Comparison of ENCODE assay signal across 31 cellular contexts in genomic region chr10:87763086-87763861, GRCh38. TPM values are rescaled to one million over a fixed set of nuclear protein-coding genes. Genes with fewer than 3 reads are reported as not detected.
DNase-seq lines count a peak whose midpoint lies in the region; ATAC-seq, FAIRE-seq and TF ChIP-seq lines count a peak whose summit lies in the region.
"Had no signal": no experiment of that assay in that cellular context is flagged by ENCODE, and none has a peak within 500 bp of the region (broad histone marks: within the 10 kb centered on the region; RNA-seq: fewer than 3 reads in every experiment).

No MANE protein-coding gene starts in this region.

- H3K4me3 ChIP-seq in right lobe of liver (no peak overlapping the region), upper lobe of right lung (no peak overlapping the region), BE2C (ENCODE audit: low read depth, low read length) (no peak overlapping the region)
- H3K4me3 ChIP-seq: adrenal gland, dorsolateral prefrontal cortex, heart left ventricle, lower lobe of right lung had no signal

- ATAC-seq in right lobe of liver: peak in 3 of 4 donors; percentile 33 to 62 (median 61)
- no peak for ATAC-seq in upper lobe of right lung
- ATAC-seq: heart left ventricle, lower lobe of right lung had no signal

- no peak for TF ChIP-seq CTCF in right lobe of liver (IDR thresholded peaks at IDR 0.05)
- TF ChIP-seq CTCF in upper lobe of right lung (IDR thresholded peaks at IDR 0.05): no peak
- no peak for TF ChIP-seq CTCF in BE2C (IDR thresholded peaks at IDR 0.05; ENCODE audit: low read depth, low read length)

- FAIRE-seq in GM12892 (lab: Jason Lieb, UNC): peak; percentile 46
- FAIRE-seq: G401.6, RCC 7860 had no signal

- H3K27ac ChIP-seq in right lobe of liver (peak overlapping the region in 1 of 3 donors; percentile 33), upper lobe of right lung (no peak overlapping the region)
- H3K27ac ChIP-seq: adrenal gland, dorsolateral prefrontal cortex, heart left ventricle, lower lobe of right lung had no signal

- no peaks in the 10 kb centered on the region for H3K27me3 Mint-ChIP-seq in activated CD4-positive, alpha-beta memory T cell treated with anti-CD3 and anti-CD28 coated beads for 36 hours
- no peaks in the 10 kb centered on the region for H3K27me3 Mint-ChIP-seq in activated CD4-positive, alpha-beta memory T cell treated with anti-CD3 and anti-CD28 coated beads, Interleukin-2, amount 10 ng/mL, durations not matched to agents 7 days and 5 days

- POLR2A ChIA-PET in activated CD4-positive, alpha-beta memory T cell treated with anti-CD3 and anti-CD28 coated beads for 36 hours (lab: Charles Lee): interaction anchor here (0.7 kb wide), 1 partner anchor 21 kb away, joined by 4 read pairs; no protein-coding TSS in a partner anchor
- POLR2A ChIA-PET in activated CD4-positive, alpha-beta memory T cell treated with anti-CD3 and anti-CD28 coated beads, Interleukin-2, amount 10 ng/mL, durations not matched to agents 7 days and 5 days (lab: Charles Lee): no interaction called here

- H3K36me3 ChIP-seq in right lobe of liver (peaks cover 0 to 8% (median 0%) of the 10 kb centered on the region in 4 donors), upper lobe of right lung (peaks cover 18% of the 10 kb centered on the region), BE2C (peaks cover 8% of the 10 kb centered on the region)

- H3K9me3 ChIP-seq in right lobe of liver: no peaks in the 10 kb centered on the region
- no peaks in the 10 kb centered on the region for H3K9me3 ChIP-seq in upper lobe of right lung
- H3K9me3 ChIP-seq in BE2C: no peaks in the 10 kb centered on the region
- H3K9me3 ChIP-seq: adrenal gland, Caco-2, heart left ventricle, lower lobe of right lung had no signal

- H3K4me1 ChIP-seq in right lobe of liver (peaks cover 0 to 5% (median 0%) of the 10 kb centered on the region in 4 donors), upper lobe of right lung (no peaks in the 10 kb centered on the region), BE2C (no peaks in the 10 kb centered on the region)

- intact Hi-C loops in activated CD4-positive, alpha-beta memory T cell treated with anti-CD3 and anti-CD28 coated beads for 36 hours (cut with micrococcal nuclease): loop anchor here (2.0 to 5.0 kb wide), 2 partner anchors 14 to 671 kb away; partner anchors contain the start of gene GLUD1
- intact Hi-C loops in right lobe of liver (cut with DNase I): no loop called here
- intact Hi-C loops in upper lobe of right lung (cut with DNase I): no loop called here

- H3K4me3 Mint-ChIP-seq in activated CD4-positive, alpha-beta memory T cell treated with anti-CD3 and anti-CD28 coated beads for 36 hours: no peak overlapping the region
- no peak overlapping the region for H3K4me3 Mint-ChIP-seq in activated CD4-positive, alpha-beta memory T cell treated with anti-CD3 and anti-CD28 coated beads, Interleukin-2, amount 10 ng/mL, durations not matched to agents 7 days and 5 days
- H3K4me3 Mint-ChIP-seq: CD14-positive monocyte, nephron had no signal

- H3K27me3 ChIP-seq in right lobe of liver (no peaks in the 10 kb centered on the region), upper lobe of right lung (no peaks in the 10 kb centered on the region), BE2C (no peaks in the 10 kb centered on the region)
- H3K27me3 ChIP-seq: adrenal gland, brain microvascular endothelial cell, dorsolateral prefrontal cortex, heart left ventricle had no signal

- peaks cover 26% of the 10 kb centered on the region for H3K36me3 Mint-ChIP-seq in activated CD4-positive, alpha-beta memory T cell treated with anti-CD3 and anti-CD28 coated beads for 36 hours
- H3K36me3 Mint-ChIP-seq in activated CD4-positive, alpha-beta memory T cell treated with anti-CD3 and anti-CD28 coated beads, Interleukin-2, amount 10 ng/mL, durations not matched to agents 7 days and 5 days (ENCODE audit: low read depth): peaks cover 46% of the 10 kb centered on the region

- H3K27ac Mint-ChIP-seq in activated CD4-positive, alpha-beta memory T cell treated with anti-CD3 and anti-CD28 coated beads for 36 hours: peak overlapping the region; percentile 38
- no peak overlapping the region for H3K27ac Mint-ChIP-seq in activated CD4-positive, alpha-beta memory T cell treated with anti-CD3 and anti-CD28 coated beads, Interleukin-2, amount 10 ng/mL, durations not matched to agents 7 days and 5 days
- H3K27ac Mint-ChIP-seq: nephron had no signal

- no peaks in the 10 kb centered on the region for H3K9me3 Mint-ChIP-seq in activated CD4-positive, alpha-beta memory T cell treated with anti-CD3 and anti-CD28 coated beads for 36 hours
- no peaks in the 10 kb centered on the region for H3K9me3 Mint-ChIP-seq in activated CD4-positive, alpha-beta memory T cell treated with anti-CD3 and anti-CD28 coated beads, Interleukin-2, amount 10 ng/mL, durations not matched to agents 7 days and 5 days
- H3K9me3 Mint-ChIP-seq: CD14-positive monocyte, nephron had no signal

- TF ChIP-seq POLR2A in GM12892 (IDR thresholded peaks at IDR 0.05; ENCODE audit: low read depth, low read length): no peak
- no peak for TF ChIP-seq POLR2A in right lobe of liver (IDR thresholded peaks at IDR 0.05)

- no peak for DNase-seq in activated CD4-positive, alpha-beta memory T cell treated with anti-CD3 and anti-CD28 coated beads for 36 hours
- DNase-seq in activated CD4-positive, alpha-beta memory T cell treated with anti-CD3 and anti-CD28 coated beads, Interleukin-2, amount 10 ng/mL, durations not matched to agents 7 days and 5 days: no peak
- no peak for DNase-seq in GM12892 (ENCODE audit: insufficient read length)
- DNase-seq in amniotic epithelial cell (ENCODE audit: low read depth): peak; percentile 84
- DNase-seq in right lobe of liver: no peak
- no peak for DNase-seq in upper lobe of right lung
- DNase-seq in BE2C: no peak
- no peak for DNase-seq in GOT3 (lab: John Stamatoyannopoulos, UW)
- DNase-seq: activated CD4-positive, alpha-beta T cell treated with anti-CD3 and anti-CD28 coated beads, Interleukin-2, amount 50 U/mL, for 1 hour; activated effector memory CD4-positive, alpha-beta T cell treated with Interleukin-2 at 50 U/mL for 16 hours; adrenal gland; brain microvascular endothelial cell; Caco-2; DMS53; dorsolateral prefrontal cortex; foreskin melanocyte; heart left ventricle; kidney glomerular epithelial cell; lower lobe of right lung; NCI-H1092; NCI-H1694; NCI-H748 treated with DMSO at 0.1 percent for 48 hours; SIG-M5; stimulated activated CD4-positive, alpha-beta T cell treated with anti-CD3 and anti-CD28 coated beads, Interleukin-15, amount 100 ng/mL, for 24 hours; stimulated activated CD4-positive, alpha-beta T cell treated with anti-CD3 and anti-CD28 coated beads, Interleukin-4, amount 100 ng/mL, for 4 hours; substantia nigra; T1000 had no signal

- 78% methylated on average over 5 of the region's 5 CpGs for WGBS in right lobe of liver (ENCODE audit: insufficient coverage, low coverage, low lambda C conversion rate, missing lambda C conversion rate)

- H3K4me1 Mint-ChIP-seq in activated CD4-positive, alpha-beta memory T cell treated with anti-CD3 and anti-CD28 coated beads for 36 hours (ENCODE audit: low read depth): peaks cover 31% of the 10 kb centered on the region
- H3K4me1 Mint-ChIP-seq in activated CD4-positive, alpha-beta memory T cell treated with anti-CD3 and anti-CD28 coated beads, Interleukin-2, amount 10 ng/mL, durations not matched to agents 7 days and 5 days: peaks cover 18% of the 10 kb centered on the region
- H3K4me1 Mint-ChIP-seq: nephron had no signal

- CTCF ChIA-PET in activated CD4-positive, alpha-beta memory T cell treated with anti-CD3 and anti-CD28 coated beads for 36 hours (lab: Charles Lee): interaction anchor here (1.3 kb wide), 1 partner anchor 10 kb away, joined by 5 read pairs; no protein-coding TSS in a partner anchor
- CTCF ChIA-PET in activated CD4-positive, alpha-beta memory T cell treated with anti-CD3 and anti-CD28 coated beads, Interleukin-2, amount 10 ng/mL, durations not matched to agents 7 days and 5 days (lab: Charles Lee): interaction anchor here (0.7 kb wide), 1 partner anchor 128 kb away, joined by 8 read pairs; no protein-coding TSS in a partner anchor

RNA-seq across cellular contexts. Expression of gene ATAD1, which starts 54.8 kb away (rescaled TPM):
- 10 to 100 TPM; 39.4 to 42.8 TPM for total RNA-seq in activated CD4-positive, alpha-beta memory T cell treated with anti-CD3 and anti-CD28 coated beads for 36 hours
- 10 to 100 TPM; 38.5 to 42.2 TPM for total RNA-seq in activated CD4-positive, alpha-beta memory T cell treated with anti-CD3 and anti-CD28 coated beads, Interleukin-2, amount 10 ng/mL, durations not matched to agents 7 days and 5 days
- polyA plus RNA-seq in GM12892 (2012; ENCODE audit: missing spikeins): 33.6 TPM
- total RNA-seq in right lobe of liver (10 to 100 TPM; 17.4 to 24.2 (median 22.3) TPM), upper lobe of right lung (45.9 TPM)
- polyA plus RNA-seq in BE2C (2012; ENCODE audit: insufficient read depth, insufficient read length, low read depth): 32.5 TPM
